8 cellular contexts compared by ENCODE assay signal in genomic region chr10:96832721-96833219, GRCh38. TPM values are rescaled to one million over a fixed set of nuclear protein-coding genes. Genes with fewer than 3 reads are reported as not detected.
DNase-seq lines count a peak whose midpoint lies in the region; ATAC-seq and TF ChIP-seq lines count a peak whose summit lies in the region.

No MANE protein-coding gene starts in this region.

- peak overlapping the region; percentile 94 for H3K27ac Mint-ChIP-seq in Caco-2 (ENCODE audit: unreplicated experiment)
- H3K27ac Mint-ChIP-seq in activated T-helper 17 cell treated with anti-CD3 and anti-CD28 coated beads, Interleukin-2, amount 50 U/mL, for 72 hours = peak overlapping the region; percentile 84
- H3K27ac Mint-ChIP-seq in natural killer cell treated with Interleukin-12 subunit alpha and Interleukin-12 subunit beta and Interleukin-15 and Interleukin-18, amount 100 ng/mL, for 72 hours = peak overlapping the region; percentile 78 to 94

- ATAC-seq in GM19455 (IDR thresholded peaks at IDR 0.05; ENCODE audit: unreplicated experiment) (peak; percentile 60), HG03571 (IDR thresholded peaks at IDR 0.05; ENCODE audit: unreplicated experiment) (peak; percentile 58)
- ATAC-seq in activated T-helper 17 cell treated with anti-CD3 and anti-CD28 coated beads, Interleukin-2, amount 50 U/mL, for 72 hours (replicated peaks) = peak; percentile 73
- ATAC-seq in natural killer cell treated with Interleukin-12 subunit alpha and Interleukin-12 subunit beta and Interleukin-15 and Interleukin-18, amount 100 ng/mL, for 72 hours = peak; percentile 79 to 83

- TF ChIP-seq POLR2A in Peyer's patch (IDR thresholded peaks at IDR 0.05) = peak; percentile 53 to 64

- POLR2A ChIA-PET in Caco-2 (lab: Charles Lee) = interaction anchor here (0.6 kb wide), 3 partner anchors 67 to 460 kb away, joined by 3 to 4 read pairs (median 3); no protein-coding TSS in a partner anchor

- H3K27me3 ChIP-seq in Caco-2 (replicated peaks; ENCODE audit: control insufficient read depth, insufficient read depth, low read length) (no peaks in the 10 kb centered on the region), Peyer's patch (no peaks in the 10 kb centered on the region)

- BruUV-seq in Caco-2 (replicated peaks; lab: Mats Ljungman, UMichigan) = no TSS peak

- peaks cover 12% of the 10 kb centered on the region for H3K36me3 Mint-ChIP-seq in Caco-2 (ENCODE audit: insufficient read depth, unreplicated experiment)
- peaks cover 11% of the 10 kb centered on the region for H3K36me3 Mint-ChIP-seq in activated T-helper 17 cell treated with anti-CD3 and anti-CD28 coated beads, Interleukin-2, amount 50 U/mL, for 72 hours (ENCODE audit: low read depth)
- no peaks in the 10 kb centered on the region for H3K36me3 Mint-ChIP-seq in natural killer cell treated with Interleukin-12 subunit alpha and Interleukin-12 subunit beta and Interleukin-15 and Interleukin-18, amount 100 ng/mL, for 72 hours

- CTCF ChIA-PET in Caco-2 (lab: Charles Lee) = interaction anchor here (1.9 kb wide), 1 partner anchor 31 kb away, joined by 4 read pairs; no protein-coding TSS in a partner anchor

- H3K9me3 Mint-ChIP-seq in Caco-2 (ENCODE audit: unreplicated experiment) = no peaks in the 10 kb centered on the region
- H3K9me3 Mint-ChIP-seq in activated T-helper 17 cell treated with anti-CD3 and anti-CD28 coated beads, Interleukin-2, amount 50 U/mL, for 72 hours = no peaks in the 10 kb centered on the region
- H3K9me3 Mint-ChIP-seq in natural killer cell treated with Interleukin-12 subunit alpha and Interleukin-12 subunit beta and Interleukin-15 and Interleukin-18, amount 100 ng/mL, for 72 hours = no peaks in the 10 kb centered on the region

- H3K36me3 ChIP-seq in Caco-2 (ENCODE audit: control insufficient read depth, insufficient read depth, low read length) (no peaks in the 10 kb centered on the region), Peyer's patch (no peaks in the 10 kb centered on the region)

- peak overlapping the region; percentile 95 for H3K4me3 Mint-ChIP-seq in Caco-2 (ENCODE audit: unreplicated experiment)
- H3K4me3 Mint-ChIP-seq in activated T-helper 17 cell treated with anti-CD3 and anti-CD28 coated beads, Interleukin-2, amount 50 U/mL, for 72 hours = peak overlapping the region; percentile 93
- H3K4me3 Mint-ChIP-seq in natural killer cell treated with Interleukin-12 subunit alpha and Interleukin-12 subunit beta and Interleukin-15 and Interleukin-18, amount 100 ng/mL, for 72 hours = peak overlapping the region; percentile 98

- H3K4me1 ChIP-seq in Caco-2 = peaks cover 35% of the 10 kb centered on the region
- H3K4me1 ChIP-seq in Peyer's patch = peaks cover 0 to 33% (median 11%) of the 10 kb centered on the region in 4 donors

- H3K4me1 Mint-ChIP-seq in Caco-2 (ENCODE audit: low read depth, unreplicated experiment) = peaks cover 23% of the 10 kb centered on the region
- peaks cover 30% of the 10 kb centered on the region for H3K4me1 Mint-ChIP-seq in activated T-helper 17 cell treated with anti-CD3 and anti-CD28 coated beads, Interleukin-2, amount 50 U/mL, for 72 hours
- peaks cover 45 to 52% of the 10 kb centered on the region in 2 donors for H3K4me1 Mint-ChIP-seq in natural killer cell treated with Interleukin-12 subunit alpha and Interleukin-12 subunit beta and Interleukin-15 and Interleukin-18, amount 100 ng/mL, for 72 hours (ENCODE audit: low read depth in 2 of 2)

- H3K9me3 ChIP-seq in Caco-2 = no peaks in the 10 kb centered on the region
- H3K9me3 ChIP-seq in Peyer's patch = no peaks in the 10 kb centered on the region

- no peaks in the 10 kb centered on the region for H3K27me3 Mint-ChIP-seq in Caco-2 (ENCODE audit: insufficient read depth, unreplicated experiment)
- H3K27me3 Mint-ChIP-seq in activated T-helper 17 cell treated with anti-CD3 and anti-CD28 coated beads, Interleukin-2, amount 50 U/mL, for 72 hours = no peaks in the 10 kb centered on the region
- H3K27me3 Mint-ChIP-seq in natural killer cell treated with Interleukin-12 subunit alpha and Interleukin-12 subunit beta and Interleukin-15 and Interleukin-18, amount 100 ng/mL, for 72 hours = no peaks in the 10 kb centered on the region

- TF ChIP-seq CTCF in Caco-2 (IDR thresholded peaks at IDR 0.05; ENCODE audit: insufficient read depth in 1 of 2, low read depth in 1 of 2, low read length in 1 of 2, severe bottlenecking in 1 of 2, unreplicated experiment in 1 of 2) (no peak), Peyer's patch (IDR thresholded peaks at IDR 0.05) (no peak), fibroblast of pulmonary artery (IDR thresholded peaks at IDR 0.05; ENCODE audit: low read length, missing control alignments) (no peak)

- peak overlapping the region; percentile 98 for H3K4me3 ChIP-seq in Caco-2 (ENCODE audit: low read depth, low read length)
- H3K4me3 ChIP-seq in Peyer's patch = peak overlapping the region; percentile 69 to 91 (median 87)
- peak overlapping the region; percentile 77 for H3K4me3 ChIP-seq in fibroblast of pulmonary artery (replicated peaks; ENCODE audit: low read depth, low read length)

- peak overlapping the region; percentile 95 to 99 (median 98) for H3K27ac ChIP-seq in Peyer's patch

- DNase-seq in Caco-2 (peak; percentile 85 to 91), Peyer's patch (peak; percentile 88 to 94 (median 92)), fibroblast of pulmonary artery (ENCODE audit: low read depth) (peak; percentile 80)
- peak; percentile 92 for DNase-seq in natural killer cell treated with Interleukin-12 subunit alpha and Interleukin-12 subunit beta and Interleukin-15 and Interleukin-18, amount 100 ng/mL, for 72 hours (ENCODE audit: low spot score)
- peak; percentile 75 to 95 (median 86) for DNase-seq in stimulated activated naive CD4-positive, alpha-beta T cell (lab: John Stamatoyannopoulos, UW)

- intact Hi-C loops in Caco-2 (cut with micrococcal nuclease; ENCODE audit: unreplicated experiment) = loop anchor here (1.0 to 5.0 kb wide), 2 partner anchors 32 to 110 kb away; partner anchors contain the start of gene PIK3AP1

RNA-seq across cellular contexts. Expression of gene LCOR, which starts 0.7 kb away (rescaled TPM):
- 46.7 and 51.8 TPM in 2 replicates for total RNA-seq in Caco-2 (2022)
- total RNA-seq in Peyer's patch = 100 to 1,000 TPM in 1 of 4 donors, 10 to 100 TPM in 3; 61.9 to 133 (median 81.2) TPM
- total RNA-seq in activated T-helper 17 cell treated with anti-CD3 and anti-CD28 coated beads, Interleukin-2, amount 50 U/mL, for 72 hours = 10 to 100 TPM; 25.5 to 29.6 TPM
- 10 to 100 TPM; 58.7 to 70.2 TPM for total RNA-seq in natural killer cell treated with Interleukin-12 subunit alpha and Interleukin-12 subunit beta and Interleukin-15 and Interleukin-18, amount 100 ng/mL, for 72 hours

Comparison
In these comparisons a context has a peak if more than half of its experiments do, and no peak if none do; other contexts are left out.
1. Peak in every context shown above with its lines: DNase-seq, ATAC-seq, H3K4me3 ChIP-seq and H3K27ac ChIP-seq.